Comparison of ENCODE assay signal across 10 cellular contexts in genomic region chr17:12022310-12022709, GRCh38. TPM values are rescaled to one million over a fixed set of nuclear protein-coding genes. Genes with fewer than 3 reads are reported as not detected.
A peak's percentile ranks its signal among the peaks of the same experiment; 100 is the strongest.
DNase-seq lines count a peak whose midpoint lies in the region; ATAC-seq and TF ChIP-seq lines count a peak whose summit lies in the region.
"Had no signal": no experiment of that assay in that cellular context is flagged by ENCODE, and none has a peak within 500 bp of the region (broad histone marks: within the 10 kb centered on the region; RNA-seq: fewer than 3 reads in every experiment).

No MANE protein-coding gene starts in this region.

- peak overlapping the region; percentile 73 for H3K4me3 Mint-ChIP-seq in activated CD4-positive, alpha-beta memory T cell treated with anti-CD3 and anti-CD28 coated beads, Interleukin-2, amount 10 ng/mL, durations not matched to agents 7 days and 5 days
- peak overlapping the region; percentile 7 to 84 (median 83) for H3K4me3 Mint-ChIP-seq in immature natural killer cell

- POLR2A ChIA-PET in activated CD4-positive, alpha-beta memory T cell treated with anti-CD3 and anti-CD28 coated beads, Interleukin-2, amount 10 ng/mL, durations not matched to agents 7 days and 5 days (lab: Charles Lee), result interaction anchor here (0.7 to 10.4 kb wide), 4 partner anchors 25 to 223 kb away, joined by 3 to 208 read pairs (median 16); partner anchors contain the start of gene ZNF18

- TF ChIP-seq POLR2A in uterus (IDR thresholded peaks at IDR 0.05), result no peak

- DNase-seq in right cardiac atrium, result no peak
- no peak for DNase-seq in cardiac septum (ENCODE audit: low spot score)
- DNase-seq in activated CD4-positive, alpha-beta memory T cell treated with anti-CD3 and anti-CD28 coated beads, Interleukin-2, amount 10 ng/mL, durations not matched to agents 7 days and 5 days, result no peak
- DNase-seq in immature natural killer cell, result no peak
- DNase-seq in mucosa of descending colon, result no peak
- no peak for DNase-seq in uterus
- DNase-seq in NCI-H1092 (lab: John Stamatoyannopoulos, UW), result no peak
- DNase-seq: Kasumi-1, lower lobe of right lung had no signal

- no peaks in the 10 kb centered on the region for H3K9me3 ChIP-seq in right cardiac atrium (ENCODE audit: control insufficient read depth, low read length)
- no peaks in the 10 kb centered on the region for H3K9me3 ChIP-seq in mucosa of descending colon
- no peaks in the 10 kb centered on the region for H3K9me3 ChIP-seq in uterus
- H3K9me3 ChIP-seq: lower lobe of right lung had no signal

- H3K27ac Mint-ChIP-seq in activated CD4-positive, alpha-beta memory T cell treated with anti-CD3 and anti-CD28 coated beads, Interleukin-2, amount 10 ng/mL, durations not matched to agents 7 days and 5 days, result no peak overlapping the region
- peak overlapping the region in 3 of 6 donors; percentile 11 to 71 (median 61) for H3K27ac Mint-ChIP-seq in immature natural killer cell

- H3K4me3 ChIP-seq in right cardiac atrium (ENCODE audit: low read length) (peak overlapping the region; percentile 99), mucosa of descending colon (no peak overlapping the region), uterus (no peak overlapping the region)

- peaks cover 11% of the 10 kb centered on the region for H3K36me3 Mint-ChIP-seq in activated CD4-positive, alpha-beta memory T cell treated with anti-CD3 and anti-CD28 coated beads, Interleukin-2, amount 10 ng/mL, durations not matched to agents 7 days and 5 days (ENCODE audit: low read depth)
- H3K36me3 Mint-ChIP-seq in immature natural killer cell, result no peaks in the 10 kb centered on the region

- 82% methylated on average over 2 of the region's 2 CpGs for WGBS in right cardiac atrium

- peaks cover 29% of the 10 kb centered on the region for H3K4me1 Mint-ChIP-seq in activated CD4-positive, alpha-beta memory T cell treated with anti-CD3 and anti-CD28 coated beads, Interleukin-2, amount 10 ng/mL, durations not matched to agents 7 days and 5 days
- H3K4me1 Mint-ChIP-seq in immature natural killer cell, result peaks cover 39 to 58% of the 10 kb centered on the region in 2 donors

- peaks cover 8% of the 10 kb centered on the region for H3K27me3 Mint-ChIP-seq in activated CD4-positive, alpha-beta memory T cell treated with anti-CD3 and anti-CD28 coated beads, Interleukin-2, amount 10 ng/mL, durations not matched to agents 7 days and 5 days
- peaks cover 2% of the 10 kb centered on the region in 3 donors for H3K27me3 Mint-ChIP-seq in immature natural killer cell (ENCODE audit: low read depth in 3 of 3)

- intact Hi-C loops in right cardiac atrium (cut with DNase I), result no loop called here
- intact Hi-C loops in cardiac septum (cut with DNase I), result no loop called here
- intact Hi-C loops in mucosa of descending colon (cut with DNase I, micrococcal nuclease), result no loop called here
- intact Hi-C loops in uterus (cut with DNase I; ENCODE audit: low total_unique reads), result no loop called here

- H3K4me1 ChIP-seq in right cardiac atrium (ENCODE audit: control insufficient read depth, insufficient read depth, low read length), result no peaks in the 10 kb centered on the region
- peaks cover 13% of the 10 kb centered on the region for H3K4me1 ChIP-seq in mucosa of descending colon (ENCODE audit: low read depth)
- H3K4me1 ChIP-seq in uterus, result peaks cover 0 to 5% of the 10 kb centered on the region in 2 donors

- no peaks in the 10 kb centered on the region for H3K36me3 ChIP-seq in mucosa of descending colon (ENCODE audit: low read depth)
- H3K36me3 ChIP-seq in uterus, result no peaks in the 10 kb centered on the region
- H3K36me3 ChIP-seq: lower lobe of right lung had no signal

- CTCF ChIA-PET in activated CD4-positive, alpha-beta memory T cell treated with anti-CD3 and anti-CD28 coated beads, Interleukin-2, amount 10 ng/mL, durations not matched to agents 7 days and 5 days (lab: Charles Lee), result interaction anchor here (6.4 kb wide), 1 partner anchor 24 kb away, joined by 32 read pairs; the partner anchor contains the start of gene ZNF18

- TF ChIP-seq CTCF in mucosa of descending colon (IDR thresholded peaks at IDR 0.05) (no peak), uterus (IDR thresholded peaks at IDR 0.05) (no peak)

- H3K27me3 ChIP-seq in right cardiac atrium (ENCODE audit: control insufficient read depth, insufficient read depth), result no peaks in the 10 kb centered on the region
- H3K27me3 ChIP-seq in uterus, result no peaks in the 10 kb centered on the region

- H3K9me3 Mint-ChIP-seq in activated CD4-positive, alpha-beta memory T cell treated with anti-CD3 and anti-CD28 coated beads, Interleukin-2, amount 10 ng/mL, durations not matched to agents 7 days and 5 days, result no peaks in the 10 kb centered on the region
- no peaks in the 10 kb centered on the region for H3K9me3 Mint-ChIP-seq in immature natural killer cell

- no peak overlapping the region for H3K27ac ChIP-seq in right cardiac atrium (ENCODE audit: low read length)
- no peak overlapping the region for H3K27ac ChIP-seq in uterus

- ATAC-seq in right cardiac atrium (no peak), mucosa of descending colon (no peak), GM18502 (IDR thresholded peaks at IDR 0.05; ENCODE audit: poor library complexity, unreplicated experiment) (no peak)
- ATAC-seq: lower lobe of right lung had no signal

RNA-seq across cellular contexts. Expression of gene MAP2K4, which starts 1.6 kb away (rescaled TPM):
- total RNA-seq in right cardiac atrium (10 to 100 TPM; 29.9 to 34.4 (median 33.7) TPM), cardiac septum (32.5 TPM), mucosa of descending colon (10 to 100 TPM; 27.0 to 47.5 (median 32.7) TPM), uterus (10 to 100 TPM; 19.4 to 83.9 (median 65.5) TPM)
- polyA plus RNA-seq in right cardiac atrium (11.5 TPM), immature natural killer cell (10 to 100 TPM; 21.2 to 29.5 (median 26.2) TPM)
- 10 to 100 TPM; 30.2 to 30.3 TPM for total RNA-seq in activated CD4-positive, alpha-beta memory T cell treated with anti-CD3 and anti-CD28 coated beads, Interleukin-2, amount 10 ng/mL, durations not matched to agents 7 days and 5 days

RNA-seq across cellular contexts. Expression of gene ZNF18, which starts 25.0 kb away (rescaled TPM):
- total RNA-seq in right cardiac atrium (1 to 10 TPM; 4.0 to 5.3 (median 4.6) TPM), cardiac septum (4.3 TPM), mucosa of descending colon (1 to 10 TPM; 7.1 to 9.4 (median 8.1) TPM), uterus (10 to 100 TPM in 3 of 4 donors, 1 to 10 TPM in 1; 1.2 to 43.8 (median 16.5) TPM)
- polyA plus RNA-seq in right cardiac atrium (3.5 TPM), immature natural killer cell (10 to 100 TPM in 1 of 3 donors, 1 to 10 TPM in 2; 4.4 to 10.6 (median 8.2) TPM)
- 10 to 100 TPM in 1 of 2 experiments, 1 to 10 TPM in 1; 9.7 to 12.6 TPM for total RNA-seq in activated CD4-positive, alpha-beta memory T cell treated with anti-CD3 and anti-CD28 coated beads, Interleukin-2, amount 10 ng/mL, durations not matched to agents 7 days and 5 days
